ENCODE assay signal across 20 cellular contexts in genomic region chr14:70616646-70617045, GRCh38. TPM values are rescaled to one million over a fixed set of nuclear protein-coding genes. Genes with fewer than 3 reads are reported as not detected.
DNase-seq lines count a peak whose midpoint lies in the region; ATAC-seq, FAIRE-seq and TF ChIP-seq lines count a peak whose summit lies in the region.
"Had no signal": no experiment of that assay in that cellular context is flagged by ENCODE, and none has a peak within 500 bp of the region (broad histone marks: within the 10 kb centered on the region; RNA-seq: fewer than 3 reads in every experiment).

No MANE protein-coding gene starts in this region.

- H3K27me3 Mint-ChIP-seq in effector memory CD8-positive, alpha-beta T cell, result peaks cover 0 to 4% of the 10 kb centered on the region in 2 donors
- no peaks in the 10 kb centered on the region for H3K27me3 Mint-ChIP-seq in activated T-cell treated with anti-CD3 and anti-CD28 coated beads, Interleukin-2, amount 50 U/mL, for 72 hours (ENCODE audit: low read depth)
- H3K27me3 Mint-ChIP-seq: B cell had no signal

- no peaks in the 10 kb centered on the region for H3K9me3 Mint-ChIP-seq in effector memory CD8-positive, alpha-beta T cell
- H3K9me3 Mint-ChIP-seq in activated T-cell treated with anti-CD3 and anti-CD28 coated beads, Interleukin-2, amount 50 U/mL, for 72 hours, result no peaks in the 10 kb centered on the region
- H3K9me3 Mint-ChIP-seq: CD8-positive, alpha-beta T cell; HFFc6 had no signal

- H2BK120ac ChIP-seq in trophoblast cell (ENCODE audit: insufficient read depth, low read length, poor library complexity), result no peak overlapping the region

- H2BK5ac ChIP-seq in trophoblast cell (ENCODE audit: low read depth, low read length, poor library complexity), result no peak overlapping the region

- no peaks in the 10 kb centered on the region for H3K79me1 ChIP-seq in trophoblast cell (ENCODE audit: low read length)

- H3K9me3 ChIP-seq in RWPE2 (ENCODE audit: severe bottlenecking), result no peaks in the 10 kb centered on the region
- no peaks in the 10 kb centered on the region for H3K9me3 ChIP-seq in trophoblast cell (ENCODE audit: insufficient read depth, low read depth, low read length)
- H3K9me3 ChIP-seq: BLaER1 treated with 17β-estradiol and CSF1 and Interleukin-3, amounts not matched to agents 10 nM and 100 nM had no signal

- no CpG with 5 or more reads among the region's 3 CpGs for WGBS in trophoblast cell (ENCODE audit: extremely low coverage, insufficient coverage, insufficient read length)

- no peak overlapping the region for H3K27ac ChIP-seq in RWPE2 (ENCODE audit: poor library complexity, severe bottlenecking)
- H3K27ac ChIP-seq in trophoblast cell (ENCODE audit: low read depth, low read length), result no peak overlapping the region
- H3K27ac ChIP-seq: BLaER1 treated with 17β-estradiol and CSF1 and Interleukin-3, amounts not matched to agents 10 nM and 100 nM had no signal

- H3K14ac ChIP-seq in trophoblast cell (ENCODE audit: low read length), result no peak overlapping the region

- TF ChIP-seq CTCF in RWPE2 (IDR thresholded peaks at IDR 0.05; ENCODE audit: poor library complexity, severe bottlenecking), result no peak
- no peak for TF ChIP-seq CTCF in epithelial cell of esophagus (IDR thresholded peaks at IDR 0.05; ENCODE audit: insufficient read depth, low read depth, low read length, missing control alignments)

- no peak overlapping the region for H3K4me3 Mint-ChIP-seq in effector memory CD8-positive, alpha-beta T cell
- no peak overlapping the region for H3K4me3 Mint-ChIP-seq in activated T-cell treated with anti-CD3 and anti-CD28 coated beads, Interleukin-2, amount 50 U/mL, for 72 hours
- H3K4me3 Mint-ChIP-seq: B cell; CD8-positive, alpha-beta T cell; HFFc6 had no signal

- peak; percentile 84 for FAIRE-seq in HTR-8/SVneo (lab: Jason Lieb, UNC)
- FAIRE-seq: GM12878 had no signal

- H3K27me3 ChIP-seq in RWPE2 (ENCODE audit: insufficient read depth, poor library complexity, severe bottlenecking) (no peaks in the 10 kb centered on the region), trophoblast cell (ENCODE audit: insufficient read depth, low read length) (no peaks in the 10 kb centered on the region)
- H3K27me3 ChIP-seq: BLaER1 treated with 17β-estradiol and CSF1 and Interleukin-3, amounts not matched to agents 10 nM and 100 nM had no signal

- H3K4ac ChIP-seq in trophoblast cell (ENCODE audit: low read depth, low read length), result no peak overlapping the region

- no peak overlapping the region for H3K4me2 ChIP-seq in trophoblast cell (ENCODE audit: low read length)
- H3K4me2 ChIP-seq: BLaER1 treated with 17β-estradiol and CSF1 and Interleukin-3, amounts not matched to agents 10 nM and 100 nM had no signal

- H3K79me2 ChIP-seq in trophoblast cell (ENCODE audit: control insufficient read depth, insufficient read depth, low read length, poor library complexity), result no peaks in the 10 kb centered on the region

- H3K27ac Mint-ChIP-seq in effector memory CD8-positive, alpha-beta T cell, result no peak overlapping the region
- H3K27ac Mint-ChIP-seq in activated T-cell treated with anti-CD3 and anti-CD28 coated beads, Interleukin-2, amount 50 U/mL, for 72 hours, result no peak overlapping the region
- H3K27ac Mint-ChIP-seq: B cell, HFFc6 had no signal

- no peak overlapping the region for H3K4me3 ChIP-seq in RWPE2 (ENCODE audit: severe bottlenecking)
- H3K4me3 ChIP-seq in epithelial cell of esophagus (ENCODE audit: low read length), result no peak overlapping the region
- no peak overlapping the region for H3K4me3 ChIP-seq in trophoblast cell (ENCODE audit: low read depth, low read length)
- H3K4me3 ChIP-seq: BLaER1 treated with 17β-estradiol and CSF1 and Interleukin-3, amounts not matched to agents 10 nM and 100 nM; GM12878 had no signal

- no peak overlapping the region for H3K18ac ChIP-seq in trophoblast cell (ENCODE audit: low read length)

- DNase-seq in HTR-8/SVneo (ENCODE audit: insufficient read length, low spot score) (no peak), RWPE2 (ENCODE audit: low spot score) (no peak), epithelial cell of esophagus (ENCODE audit: low read depth) (peak; percentile 65), trophoblast cell (peak; percentile 15 to 64), epidermal melanocyte (ENCODE audit: insufficient read length, low spot score) (no peak)
- DNase-seq in effector memory CD8-positive, alpha-beta T cell, result no peak
- DNase-seq in activated T-cell treated with anti-CD3 and anti-CD28 coated beads, Interleukin-2, amount 50 U/mL, for 72 hours, result no peak
- DNase-seq: CD8-positive, alpha-beta T cell; COR-L47; DMS 273 treated with DMSO at 0.1 percent for 48 hours; DMS53; DND-41; EL; HFFc6 had no signal

- peaks cover 14% of the 10 kb centered on the region for H3K4me1 ChIP-seq in RWPE2 (ENCODE audit: insufficient read depth, poor library complexity, severe bottlenecking)
- no peaks in the 10 kb centered on the region for H3K4me1 ChIP-seq in trophoblast cell (ENCODE audit: control insufficient read depth in 1 of 2, insufficient read depth in 2 of 2, low read length in 2 of 2)
- H3K4me1 ChIP-seq: BLaER1 treated with 17β-estradiol and CSF1 and Interleukin-3, amounts not matched to agents 10 nM and 100 nM had no signal

- H4K8ac ChIP-seq in trophoblast cell (ENCODE audit: low read depth, low read length), result no peak overlapping the region

- no peak overlapping the region for H3K23ac ChIP-seq in trophoblast cell (ENCODE audit: low read length)

- no peak overlapping the region for H4K91ac ChIP-seq in trophoblast cell (ENCODE audit: low read depth, low read length)

- H3K36me3 ChIP-seq in RWPE2 (ENCODE audit: low read depth) (no peaks in the 10 kb centered on the region), trophoblast cell (ENCODE audit: control insufficient read depth in 1 of 2, insufficient read depth in 2 of 2, low read length in 2 of 2) (no peaks in the 10 kb centered on the region)
- H3K36me3 ChIP-seq: BLaER1 treated with 17β-estradiol and CSF1 and Interleukin-3, amounts not matched to agents 10 nM and 100 nM had no signal

- no peak overlapping the region for H3K9ac ChIP-seq in trophoblast cell (ENCODE audit: low read length)
- H3K9ac ChIP-seq: BLaER1 treated with 17β-estradiol and CSF1 and Interleukin-3, amounts not matched to agents 10 nM and 100 nM had no signal

- H2AK5ac ChIP-seq in trophoblast cell (ENCODE audit: low read length), result no peak overlapping the region

- no peak overlapping the region for H2BK12ac ChIP-seq in trophoblast cell (ENCODE audit: low read length)

- no peaks in the 10 kb centered on the region for H3K36me3 Mint-ChIP-seq in effector memory CD8-positive, alpha-beta T cell (ENCODE audit: insufficient read depth)
- H3K36me3 Mint-ChIP-seq in activated T-cell treated with anti-CD3 and anti-CD28 coated beads, Interleukin-2, amount 50 U/mL, for 72 hours (ENCODE audit: insufficient read depth in 2 of 2), result no peaks in the 10 kb centered on the region
- H3K36me3 Mint-ChIP-seq: CD8-positive, alpha-beta T cell had no signal

- no peaks in the 10 kb centered on the region for H3K4me1 Mint-ChIP-seq in effector memory CD8-positive, alpha-beta T cell (ENCODE audit: low read depth in 2 of 2)
- no peaks in the 10 kb centered on the region for H3K4me1 Mint-ChIP-seq in activated T-cell treated with anti-CD3 and anti-CD28 coated beads, Interleukin-2, amount 50 U/mL, for 72 hours (ENCODE audit: low read depth)
- H3K4me1 Mint-ChIP-seq: B cell had no signal

- H4K12ac ChIP-seq in trophoblast cell (ENCODE audit: low read depth, low read length), result no peak overlapping the region

- H2AFZ ChIP-seq in trophoblast cell (ENCODE audit: insufficient read depth, low read length, poor library complexity), result no peak overlapping the region

- ATAC-seq in RWPE2 (ENCODE audit: low read depth) (peak; percentile 42; the same call in 2 of the 3 replicates), GM19397 (IDR thresholded peaks at IDR 0.05; ENCODE audit: unreplicated experiment) (no peak)
- ATAC-seq in effector memory CD8-positive, alpha-beta T cell (replicated peaks), result no peak
- ATAC-seq in activated T-cell treated with anti-CD3 and anti-CD28 coated beads, Interleukin-2, amount 50 U/mL, for 72 hours (replicated peaks in 1 of 2), result no peak
- ATAC-seq: CD8-positive, alpha-beta T cell; GM12878; HCT116 had no signal

RNA-seq across cellular contexts. Expression of gene MED6, which starts 16.2 kb away (rescaled TPM):
- 39.6 and 39.9 TPM in 2 replicates for polyA plus RNA-seq in trophoblast cell (2013)
- total RNA-seq in activated T-cell treated with anti-CD3 and anti-CD28 coated beads, Interleukin-2, amount 50 U/mL, for 72 hours, result 10 to 100 TPM; 47.9 to 49.0 TPM

RNA-seq across cellular contexts. Expression of gene TTC9, which starts 25.1 kb away (rescaled TPM):
- polyA plus RNA-seq in trophoblast cell (2013), result 2.4 and 2.6 TPM in 2 replicates
- 10 to 100 TPM; 10.5 to 10.9 TPM for total RNA-seq in activated T-cell treated with anti-CD3 and anti-CD28 coated beads, Interleukin-2, amount 50 U/mL, for 72 hours
- total RNA-seq: G401 had no signal

Comparison
In these comparisons a context has a peak if more than half of its experiments do, and no peak if none do; other contexts are left out.
1. DNase-seq: peak in epithelial cell of esophagus (single experiment) and trophoblast cell (2 of 2); none in HTR-8/SVneo (single experiment), RWPE2 (single experiment), epidermal melanocyte (single experiment), effector memory CD8-positive, alpha-beta T cell (0 of 3) and activated T-cell treated with anti-CD3 and anti-CD28 coated beads, Interleukin-2, amount 50 U/mL, for 72 hours (0 of 2).